Comparison of ENCODE assay signal across 8 cellular contexts in genomic region chr20:48787861-48788375, GRCh38.
DNase-seq lines count a peak whose midpoint lies in the region; ATAC-seq and TF ChIP-seq lines count a peak whose summit lies in the region.

No MANE protein-coding gene starts in this region.

- TF ChIP-seq POLR2A in erythroblast (IDR thresholded peaks at IDR 0.05; ENCODE audit: low read length): no peak

- no peak for TF ChIP-seq CTCF in AG09319 (IDR thresholded peaks at IDR 0.05; ENCODE audit: low read depth, low read length)

- peak; percentile 24 for DNase-seq in AG09319 (ENCODE audit: extremely low read depth, low read depth)
- peak; percentile 26 for DNase-seq in RPMI8226
- DNase-seq in erythroblast (lab: John Stamatoyannopoulos, UW): peak; percentile 69 to 70
- peak; percentile 33 for DNase-seq in stromal cell of bone marrow (ENCODE audit: low read depth)
- no peak for DNase-seq in COR-L47 (lab: John Stamatoyannopoulos, UW)
- no peak for DNase-seq in NCI-H345 (lab: John Stamatoyannopoulos, UW)
- no peak for DNase-seq in activated CD4-positive, alpha-beta T cell treated with anti-CD3 and anti-CD28 coated beads, Interleukin-2, amount 50 U/mL, for 48 hours

- ATAC-seq in GM19351 (IDR thresholded peaks at IDR 0.05; ENCODE audit: unreplicated experiment): peak; percentile 3

Comparison
In these comparisons a context has a peak if more than half of its experiments do, and no peak if none do; other contexts are left out.
1. DNase-seq: peak in AG09319 (single experiment), RPMI8226 (single experiment), erythroblast (2 of 2) and stromal cell of bone marrow (single experiment); none in COR-L47 (single experiment), NCI-H345 (single experiment) and activated CD4-positive, alpha-beta T cell treated with anti-CD3 and anti-CD28 coated beads, Interleukin-2, amount 50 U/mL, for 48 hours (0 of 2).